In the genomic region with DNA sequence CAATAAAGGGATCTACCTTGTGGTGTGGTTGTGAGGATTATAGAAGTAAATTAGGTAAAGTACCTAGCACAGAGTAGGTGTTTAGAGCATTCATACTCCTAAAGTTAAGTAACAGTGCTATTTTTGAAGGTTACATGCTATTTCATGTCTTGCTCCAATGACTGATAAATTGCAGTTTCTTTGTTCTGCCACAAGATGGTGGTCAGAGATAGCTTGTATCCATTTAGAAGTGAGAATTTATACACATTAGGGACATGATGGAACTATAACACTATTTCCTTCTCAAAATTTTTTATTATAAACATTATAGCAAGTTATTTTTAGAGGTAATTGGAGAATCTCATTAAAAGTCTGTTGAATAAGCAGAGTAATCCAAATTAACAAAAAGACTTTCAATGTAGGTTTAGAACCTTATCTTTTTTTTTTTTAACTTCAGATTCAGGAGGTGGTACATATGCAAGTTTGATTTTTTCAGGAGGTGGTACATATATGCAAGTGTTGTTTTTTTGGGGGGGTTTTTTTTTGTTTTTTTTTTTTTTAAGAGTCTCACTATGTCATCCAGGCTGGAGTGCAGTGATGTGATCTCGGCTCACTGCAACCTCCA, we compare ENCODE assay signal across 9 cellular contexts. TPM values are rescaled to one million over a fixed set of nuclear protein-coding genes. Genes with fewer than 3 reads are reported as not detected.
A peak's percentile ranks its signal among the peaks of the same experiment; 100 is the strongest.
DNase-seq lines count a peak whose midpoint lies in the region; ATAC-seq and TF ChIP-seq lines count a peak whose summit lies in the region.
"Had no signal": no experiment of that assay in that cellular context is flagged by ENCODE, and none has a peak within 500 bp of the region (broad histone marks: within the 10 kb centered on the region; RNA-seq: fewer than 3 reads in every experiment).

No MANE protein-coding gene starts in this region.

- DNase-seq in DMS79 (lab: John Stamatoyannopoulos, UW) (peak; percentile 1), GM20000 (ENCODE audit: low spot score) (peak; percentile 25), NCI-H2227 (lab: John Stamatoyannopoulos, UW; ENCODE audit: unreplicated experiment) (peak; percentile 33), mammary epithelial cell (peak; percentile 26), right lobe of liver (no peak), nucleus accumbens (lab: John Stamatoyannopoulos, UW) (no peak)
- DNase-seq: T-cell had no signal

- dilution Hi-C loops in mammary epithelial cell (cut with HindIII; ENCODE audit: low sequenced_read_pairs): no loop called here

- ATAC-seq in right lobe of liver (peak; percentile 79 to 87 (median 83)), GM21723 (IDR thresholded peaks at IDR 0.05; ENCODE audit: unreplicated experiment) (no peak), HG02840 (IDR thresholded peaks at IDR 0.05; ENCODE audit: low FRiP score, unreplicated experiment) (no peak)

- intact Hi-C loops in mammary epithelial cell (cut with micrococcal nuclease): loop anchor here (1.0 to 5.0 kb wide), 3 partner anchors 153 to 877 kb away; no protein-coding TSS in a partner anchor
- intact Hi-C loops in right lobe of liver (cut with DNase I): no loop called here

- CTCF ChIA-PET in mammary epithelial cell (lab: Charles Lee; ENCODE audit: low non-redundant PET): no interaction called here

- H3K4me2 ChIP-seq in mammary epithelial cell (ENCODE audit: insufficient read depth, low read depth, low read length): no peak overlapping the region

- no peak for TF ChIP-seq POLR2A in right lobe of liver (IDR thresholded peaks at IDR 0.05)

- H3K27me3 ChIP-seq in mammary epithelial cell (ENCODE audit: insufficient read depth, low read length) (no peaks in the 10 kb centered on the region), right lobe of liver (no peaks in the 10 kb centered on the region)

- H4K20me1 ChIP-seq in mammary epithelial cell (ENCODE audit: insufficient read depth, low read length): no peaks in the 10 kb centered on the region

- TF ChIP-seq CTCF in GM20000 (IDR thresholded peaks at IDR 0.05; ENCODE audit: extremely low read depth, missing control alignments) (peak; percentile 28), mammary epithelial cell (conservative IDR thresholded peaks at IDR 0.05 in 1 of 2, IDR thresholded peaks at IDR 0.05 in 1 of 2; ENCODE audit: extremely low read depth in 1 of 2, insufficient read depth in 1 of 2, low read depth in 1 of 2, low read length in 2 of 2) (peak; percentile 56 to 66), right lobe of liver (IDR thresholded peaks at IDR 0.05) (peak; percentile 65 to 76 (median 71))

- H3K27ac ChIP-seq in mammary epithelial cell (ENCODE audit: insufficient read depth, low read depth, low read length) (no peak overlapping the region), right lobe of liver (peak overlapping the region; percentile 28 to 71 (median 47))

- H2AFZ ChIP-seq in mammary epithelial cell (ENCODE audit: low read depth, low read length): no peak overlapping the region

- 100% methylated on average over 1 of the region's 1 CpG for WGBS in mammary epithelial cell (ENCODE audit: low coverage, missing lambda C conversion rate)
- WGBS in right lobe of liver (ENCODE audit: insufficient coverage, low coverage, low lambda C conversion rate, missing lambda C conversion rate): 88% methylated on average over 1 of the region's 1 CpG

- no peaks in the 10 kb centered on the region for H3K9me3 ChIP-seq in mammary epithelial cell (replicated peaks; ENCODE audit: insufficient read depth, low read length)
- no peaks in the 10 kb centered on the region for H3K9me3 ChIP-seq in right lobe of liver

- in situ Hi-C loops in mammary epithelial cell (cut with MboI; ENCODE audit: low sequenced_read_pairs in 2 of 2): no loop called here

- peaks cover 50% of the 10 kb centered on the region for H3K79me2 ChIP-seq in mammary epithelial cell (ENCODE audit: insufficient read depth, low read length)

- H3K36me3 ChIP-seq in mammary epithelial cell (ENCODE audit: insufficient read depth, low read length): peaks cover 11% of the 10 kb centered on the region
- H3K36me3 ChIP-seq in right lobe of liver: peaks cover 0 to 4% (median 0%) of the 10 kb centered on the region in 4 donors

- H3K4me3 ChIP-seq in mammary epithelial cell (replicated peaks in 1 of 3; ENCODE audit: insufficient read depth in 1 of 3, low read depth in 2 of 3, low read length in 3 of 3) (no peak overlapping the region), right lobe of liver (no peak overlapping the region)

- no peak overlapping the region for H3K9ac ChIP-seq in mammary epithelial cell (ENCODE audit: insufficient read depth, low read length)

- H3K4me1 ChIP-seq in mammary epithelial cell (ENCODE audit: insufficient read depth, low read length) (no peaks in the 10 kb centered on the region), right lobe of liver (peaks cover 0 to 12% (median 0%) of the 10 kb centered on the region in 4 donors)

- no TSS peak for BruUV-seq in mammary epithelial cell (replicated peaks; lab: Mats Ljungman, UMichigan)

RNA-seq across cellular contexts. Expression of a gene that starts 17.1 kb away (rescaled TPM):
- 10 to 100 TPM; 46.0 to 76.1 TPM for total RNA-seq in mammary epithelial cell
- 24.8 TPM for polyA plus RNA-seq in mammary epithelial cell
- 44.9 TPM for polyA minus RNA-seq in mammary epithelial cell
- 10 to 100 TPM; 24.7 to 42.4 (median 31.9) TPM for total RNA-seq in right lobe of liver

RNA-seq across cellular contexts. Expression of a gene that starts 17.4 kb away (rescaled TPM):
- 10 to 100 TPM; 21.3 to 26.3 TPM for total RNA-seq in mammary epithelial cell
- 3.3 TPM for polyA plus RNA-seq in mammary epithelial cell
- 18.2 TPM for polyA minus RNA-seq in mammary epithelial cell
- 10 to 100 TPM; 10.8 to 18.2 (median 14.7) TPM for total RNA-seq in right lobe of liver

Comparison
In these comparisons a context has a peak if more than half of its experiments do, and no peak if none do; other contexts are left out.
1. DNase-seq: peak in DMS79 (single experiment), GM20000 (single experiment), NCI-H2227 (single experiment) and mammary epithelial cell (single experiment); none in right lobe of liver (0 of 3) and nucleus accumbens (0 of 56).
2. ATAC-seq: peak in right lobe of liver (4 of 4); none in GM21723 (single experiment) and HG02840 (single experiment).
3. Peak in every context shown above with its lines, with median percentiles within 50 percentile points of each other: CTCF ChIP-seq.